Comparison of ENCODE assay signal across 28 cellular contexts in genomic region chr2:218482651-218483050, GRCh38.
DNase-seq lines count a peak whose midpoint lies in the region; ATAC-seq and FAIRE-seq lines count a peak whose summit lies in the region.
"Had no signal": no experiment of that assay in that cellular context is flagged by ENCODE, and none has a peak within 500 bp of the region (broad histone marks: within the 10 kb centered on the region; RNA-seq: fewer than 3 reads in every experiment).

No MANE protein-coding gene starts in this region.

- H3K4me1 Mint-ChIP-seq in T-helper 2 cell treated with Interferon-gamma antibody and Interleukin-4, amounts not matched to agents 5 μg/mL and 100 μg/mL, for 36 hours (ENCODE audit: low read depth), result peaks cover 16% of the 10 kb centered on the region

- no peak for ATAC-seq in Right ventricle myocardium inferior
- ATAC-seq: activated CD4-positive, CD25-positive, alpha-beta regulatory T cell treated with anti-CD3 and anti-CD28 coated beads, Interleukin-2, amount 50 U/mL, for 24 hours; activated T-helper 17 cell treated with anti-CD3 and anti-CD28 coated beads, Interleukin-2, amount 50 U/mL, for 72 hours; mucosa of descending colon; Panc1 had no signal

- FAIRE-seq in GM19239 (lab: Jason Lieb, UNC), result peak; percentile 60

- no peaks in the 10 kb centered on the region for H3K27me3 Mint-ChIP-seq in T-helper 2 cell treated with Interferon-gamma antibody and Interleukin-4, amounts not matched to agents 5 μg/mL and 100 μg/mL, for 36 hours (ENCODE audit: low read depth)
- H3K27me3 Mint-ChIP-seq: activated T-helper 17 cell treated with anti-CD3 and anti-CD28 coated beads, Interleukin-2, amount 50 U/mL, for 72 hours had no signal

- H3K9me3 ChIP-seq in BLaER1, result no peaks in the 10 kb centered on the region
- H3K9me3 ChIP-seq: esophagus muscularis mucosa, left ventricle myocardium inferior, mucosa of descending colon, right atrium auricular region, suprapubic skin, uterus had no signal

- peaks cover 49% of the 10 kb centered on the region for H3K36me3 Mint-ChIP-seq in T-helper 2 cell treated with Interferon-gamma antibody and Interleukin-4, amounts not matched to agents 5 μg/mL and 100 μg/mL, for 36 hours (ENCODE audit: low read depth)

- no peak for DNase-seq in GM19239 (ENCODE audit: insufficient read length, low spot score)
- no peak for DNase-seq in T-helper 2 cell treated with Interferon-gamma antibody and Interleukin-4, amounts not matched to agents 5 μg/mL and 100 μg/mL, for 36 hours (ENCODE audit: low spot score)
- DNase-seq in glomerular visceral epithelial cell (ENCODE audit: extremely low spot score), result peak; percentile 6
- no peak for DNase-seq in C1 segment of cervical spinal cord (lab: John Stamatoyannopoulos, UW)
- DNase-seq in Right ventricle myocardium inferior (ENCODE audit: missing footprints), result no peak
- no peak for DNase-seq in AG20443 (ENCODE audit: low spot score)
- DNase-seq in posterior cingulate gyrus, result no peak
- DNase-seq: ACHN; caudate nucleus; effector CD4-positive, alpha-beta T cell; glutamatergic neuron; H7; left ventricle myocardium inferior; mucosa of descending colon; NCI-H1417; NCI-H2171; NCI-H774; nucleus accumbens; stimulated activated CD4-positive, alpha-beta T cell treated with anti-CD3 and anti-CD28 coated beads, Interleukin-15, amount 100 ng/mL, for 24 hours; T1000; uterus had no signal

- H4K20me1 ChIP-seq in BLaER1, result no peaks in the 10 kb centered on the region

- intact Hi-C loops in Right ventricle myocardium inferior (cut with DNase I) (no loop called here), posterior cingulate gyrus (cut with DNase I) (no loop called here)

- no peak overlapping the region for H3K4me3 ChIP-seq in BLaER1
- H3K4me3 ChIP-seq: esophagus muscularis mucosa, left ventricle myocardium inferior, mucosa of descending colon, right atrium auricular region, suprapubic skin, uterus had no signal

- no peak overlapping the region for H3K27ac ChIP-seq in BLaER1
- H3K27ac ChIP-seq: esophagus muscularis mucosa, left ventricle myocardium inferior, right atrium auricular region, suprapubic skin, uterus had no signal

- H3K27ac Mint-ChIP-seq in T-helper 2 cell treated with Interferon-gamma antibody and Interleukin-4, amounts not matched to agents 5 μg/mL and 100 μg/mL, for 36 hours, result peak overlapping the region; percentile 35
- H3K27ac Mint-ChIP-seq: activated T-helper 17 cell treated with anti-CD3 and anti-CD28 coated beads, Interleukin-2, amount 50 U/mL, for 72 hours had no signal

- peak overlapping the region; percentile 27 for H3K4me2 ChIP-seq in BLaER1

- H3K36me3 ChIP-seq in BLaER1, result peaks cover 87% of the 10 kb centered on the region
- H3K36me3 ChIP-seq: uterus had no signal

- peaks cover 17% of the 10 kb centered on the region for H3K4me1 ChIP-seq in BLaER1
- H3K4me1 ChIP-seq: left ventricle myocardium inferior, right atrium auricular region, suprapubic skin, uterus had no signal

- no peak overlapping the region for H3K9ac ChIP-seq in BLaER1

- no peak overlapping the region for H3K4me3 Mint-ChIP-seq in T-helper 2 cell treated with Interferon-gamma antibody and Interleukin-4, amounts not matched to agents 5 μg/mL and 100 μg/mL, for 36 hours
- H3K4me3 Mint-ChIP-seq: activated T-helper 17 cell treated with anti-CD3 and anti-CD28 coated beads, Interleukin-2, amount 50 U/mL, for 72 hours had no signal

- no peaks in the 10 kb centered on the region for H3K27me3 ChIP-seq in BLaER1
- H3K27me3 ChIP-seq: esophagus muscularis mucosa, right atrium auricular region, suprapubic skin, uterus had no signal

- H3K9me3 Mint-ChIP-seq in T-helper 2 cell treated with Interferon-gamma antibody and Interleukin-4, amounts not matched to agents 5 μg/mL and 100 μg/mL, for 36 hours, result no peaks in the 10 kb centered on the region
- H3K9me3 Mint-ChIP-seq: activated T-helper 17 cell treated with anti-CD3 and anti-CD28 coated beads, Interleukin-2, amount 50 U/mL, for 72 hours had no signal
